Comparison of ENCODE assay signal across 8 cellular contexts in genomic region chr15:63156086-63156707, GRCh38. TPM values are rescaled to one million over a fixed set of nuclear protein-coding genes. Genes with fewer than 3 reads are reported as not detected.
DNase-seq lines count a peak whose midpoint lies in the region; ATAC-seq and TF ChIP-seq lines count a peak whose summit lies in the region.

No MANE protein-coding gene starts in this region.

- H3K27ac Mint-ChIP-seq in MCF 10A (ENCODE audit: low read depth, unreplicated experiment) (peak overlapping the region; percentile 98), type B pancreatic cell (peak overlapping the region; percentile 100)

- CTCF ChIA-PET in AG04449 (lab: Yijun Ruan, JAX) (interaction anchor here (1.2 kb wide), 1 partner anchor 10 kb away, joined by 3 read pairs; no protein-coding TSS in a partner anchor), MCF 10A (lab: Yijun Ruan, JAX) (interaction anchor here (0.7 kb wide), 2 partner anchors 396 to 1659 kb away, joined by 3 read pairs; no protein-coding TSS in a partner anchor)

- no peaks in the 10 kb centered on the region for H3K27me3 ChIP-seq in HUES6 (ENCODE audit: control insufficient read depth, insufficient read depth, low read length)
- no peaks in the 10 kb centered on the region for H3K27me3 ChIP-seq in lung (ENCODE audit: control insufficient read depth, insufficient read depth)

- H3K36me3 Mint-ChIP-seq in MCF 10A (ENCODE audit: insufficient read depth, unreplicated experiment) (peaks cover 70% of the 10 kb centered on the region), type B pancreatic cell (peaks cover 27% of the 10 kb centered on the region)

- H3K9me3 ChIP-seq in HUES6 (ENCODE audit: control insufficient read depth, insufficient read depth, low read depth, low read length) (0 out of 2 replicates have a peak, but pooled peaks cover 3% of the 10 kb centered on the region), lung (ENCODE audit: control insufficient read depth in 2 of 2, insufficient read depth in 1 of 2, low read length in 1 of 2) (no peaks in the 10 kb centered on the region)

- peaks cover 7% of the 10 kb centered on the region for H3K9me3 Mint-ChIP-seq in MCF 10A (ENCODE audit: unreplicated experiment)
- no peaks in the 10 kb centered on the region for H3K9me3 Mint-ChIP-seq in type B pancreatic cell

- H3K27ac ChIP-seq in HUES6 (ENCODE audit: low read depth, low read length) (no peak overlapping the region; the same call in 1 of the 2 replicates), lung (ENCODE audit: low read depth in 1 of 2, low read length in 1 of 2) (peak overlapping the region in 1 of 2 donors; percentile 98)

- TF ChIP-seq CTCF in AG04449 (IDR thresholded peaks at IDR 0.05; ENCODE audit: insufficient read depth, low read length, missing control alignments) (no peak), MCF 10A (IDR thresholded peaks at IDR 0.05; ENCODE audit: unreplicated experiment) (no peak), lung (IDR thresholded peaks at IDR 0.05; ENCODE audit: control extremely low read depth, extremely low read depth) (no peak), type B pancreatic cell (conservative IDR thresholded peaks at IDR 0.05) (peak; percentile 20)

- DNase-seq in AG04449 (ENCODE audit: low read depth, low spot score), result no peak
- DNase-seq in MCF 10A (ENCODE audit: unreplicated experiment), result no peak
- DNase-seq in lung (ENCODE audit: low spot score), result no peak
- no peak for DNase-seq in type B pancreatic cell (ENCODE audit: extremely low spot score, unreplicated experiment)
- no peak for DNase-seq in COLO829 (ENCODE audit: low spot score)

- H3K4me3 ChIP-seq in AG04449 (ENCODE audit: low read depth, low read length) (peak overlapping the region; percentile 79), HUES6 (ENCODE audit: low read depth, low read length) (peak overlapping the region; percentile 99), lung (peak overlapping the region; percentile 73)

- peaks cover 34% of the 10 kb centered on the region for H3K36me3 ChIP-seq in HUES6 (ENCODE audit: control insufficient read depth, insufficient read depth, low read length)
- peaks cover 6% of the 10 kb centered on the region in 2 donors for H3K36me3 ChIP-seq in lung (ENCODE audit: control insufficient read depth in 2 of 2, insufficient read depth in 2 of 2, low read length in 2 of 2)

- intact Hi-C loops in MCF 10A (cut with micrococcal nuclease), result loop anchor here (1.0 to 5.0 kb wide), 2 partner anchors 35 to 246 kb away; partner anchors contain the start of gene LACTB

- no peaks in the 10 kb centered on the region for H3K4me1 Mint-ChIP-seq in MCF 10A (ENCODE audit: insufficient read depth, unreplicated experiment)
- H3K4me1 Mint-ChIP-seq in type B pancreatic cell (ENCODE audit: unreplicated experiment), result peaks cover 5% of the 10 kb centered on the region

- POLR2A ChIA-PET in AG04449 (lab: Yijun Ruan, JAX), result interaction anchor here (0.6 to 1.6 kb wide), 8 partner anchors 9 to 100 kb away, joined by 3 to 7 read pairs (median 4); partner anchors contain the start of gene RAB8B
- POLR2A ChIA-PET in MCF 10A (lab: Yijun Ruan, JAX), result interaction anchor here (0.7 to 3.2 kb wide), 25 partner anchors 9 to 939 kb away, joined by 3 to 100 read pairs (median 6); partner anchors contain the start of genes APH1B, RAB8B and SNX1

- peak overlapping the region; percentile 96 for H3K9ac ChIP-seq in HUES6 (ENCODE audit: low read length)

- 0 out of 2 replicates have a peak, but pooled peaks cover 3% of the 10 kb centered on the region for H3K4me1 ChIP-seq in HUES6 (ENCODE audit: control insufficient read depth, insufficient read depth, low read length)
- H3K4me1 ChIP-seq in lung (ENCODE audit: control insufficient read depth in 2 of 2, insufficient read depth in 2 of 2, low read length in 2 of 2), result peaks cover 0 to 4% of the 10 kb centered on the region in 2 donors

- 8 to 12% methylated on average over 10 of the region's 10 CpGs for WGBS in lung, 2 donors

- H3K27me3 Mint-ChIP-seq in MCF 10A (ENCODE audit: insufficient read depth, unreplicated experiment), result no peaks in the 10 kb centered on the region
- no peaks in the 10 kb centered on the region for H3K27me3 Mint-ChIP-seq in type B pancreatic cell

- no TSS peak for BruUV-seq in MCF 10A (replicated peaks; lab: Mats Ljungman, UMichigan)

- ATAC-seq in lung (ENCODE audit: insufficient read depth, low FRiP score) (no peak), GM18511 (IDR thresholded peaks at IDR 0.05; ENCODE audit: unreplicated experiment) (no peak), GM19455 (IDR thresholded peaks at IDR 0.05; ENCODE audit: unreplicated experiment) (no peak)

- H3K4me3 Mint-ChIP-seq in MCF 10A (ENCODE audit: unreplicated experiment) (peak overlapping the region; percentile 92), type B pancreatic cell (peak overlapping the region; percentile 99)

RNA-seq across cellular contexts. Expression of gene RPS27L, which starts 1.1 kb away (rescaled TPM):
- 154 and 172 TPM in 2 replicates for total RNA-seq in MCF 10A (2022)
- 10 to 100 TPM; 69.6 to 93.8 TPM for total RNA-seq in lung
- 100 to 1,000 TPM in 1 of 2 donors, 10 to 100 TPM in 1; 75.5 to 176 TPM for polyA plus RNA-seq in lung
- total RNA-seq in type B pancreatic cell (ENCODE audit: low replicate concordance), result 205 and 235 TPM in 2 replicates

RNA-seq across cellular contexts. Expression of gene RAB8B, which starts 33.2 kb away (rescaled TPM):
- total RNA-seq in MCF 10A (2022) (11.7 and 15.6 TPM in 2 replicates), lung (10 to 100 TPM; 44.5 to 88.9 TPM), type B pancreatic cell (ENCODE audit: low replicate concordance) (26.5 and 36.8 TPM in 2 replicates)
- 10 to 100 TPM; 10.0 to 26.9 TPM for polyA plus RNA-seq in lung

RNA-seq across cellular contexts. Expression of gene LACTB, which starts 34.5 kb away (rescaled TPM):
- 9.9 and 16.3 TPM in 2 replicates for total RNA-seq in MCF 10A (2022)
- total RNA-seq in lung, result 10 to 100 TPM; 22.8 to 36.9 TPM
- polyA plus RNA-seq in lung, result 10 to 100 TPM; 13.1 to 38.1 TPM
- total RNA-seq in type B pancreatic cell (ENCODE audit: low replicate concordance), result 10.9 and 12.6 TPM in 2 replicates
